ENCODE assay signal across 7 cellular contexts in the genomic region with DNA sequence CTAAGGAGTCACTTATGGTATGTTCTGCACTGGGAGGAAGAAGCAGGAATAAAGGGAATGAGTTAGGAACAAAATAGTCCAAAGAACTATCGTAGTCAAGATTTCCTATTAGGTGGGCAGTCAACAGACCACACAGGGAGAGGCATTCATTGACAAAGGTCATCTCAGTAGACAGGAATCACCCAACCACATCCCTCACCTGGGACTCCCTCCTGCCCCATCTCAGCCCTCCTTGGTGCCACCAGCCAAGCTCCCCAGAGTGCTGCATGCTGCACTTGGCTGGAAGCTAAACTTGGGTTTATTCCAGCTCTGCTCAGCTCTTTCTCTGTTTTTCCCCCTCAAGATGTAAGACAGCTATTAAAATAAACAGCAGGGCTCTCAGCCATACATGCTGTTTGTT.
"Had no signal": no experiment of that assay in that cellular context is flagged by ENCODE, and none has a peak within 500 bp of the region (broad histone marks: within the 10 kb centered on the region; RNA-seq: fewer than 3 reads in every experiment).

No MANE protein-coding gene starts in this region.

- H3K27ac Mint-ChIP-seq: HFFc6, IgD-negative memory B cell had no signal

- H3K9me3 ChIP-seq: HAP-1 had no signal

- DNase-seq: GM23248, GOT3, H7, HFFc6 had no signal

- H3K9ac ChIP-seq: GM23248 had no signal

- H2AFZ ChIP-seq: GM23248 had no signal

- H3K4me3 ChIP-seq: GM23248, HAP-1 had no signal

- H3K4me1 Mint-ChIP-seq: IgD-negative memory B cell had no signal

- H3K36me3 ChIP-seq: HAP-1 had no signal

- H3K4me1 ChIP-seq: HAP-1 had no signal

- H3K4me3 Mint-ChIP-seq: HFFc6, IgD-negative memory B cell had no signal

- H3K27ac ChIP-seq: GM23248, HL-60 had no signal
